15 cellular contexts compared by ENCODE assay signal in the genomic region with DNA sequence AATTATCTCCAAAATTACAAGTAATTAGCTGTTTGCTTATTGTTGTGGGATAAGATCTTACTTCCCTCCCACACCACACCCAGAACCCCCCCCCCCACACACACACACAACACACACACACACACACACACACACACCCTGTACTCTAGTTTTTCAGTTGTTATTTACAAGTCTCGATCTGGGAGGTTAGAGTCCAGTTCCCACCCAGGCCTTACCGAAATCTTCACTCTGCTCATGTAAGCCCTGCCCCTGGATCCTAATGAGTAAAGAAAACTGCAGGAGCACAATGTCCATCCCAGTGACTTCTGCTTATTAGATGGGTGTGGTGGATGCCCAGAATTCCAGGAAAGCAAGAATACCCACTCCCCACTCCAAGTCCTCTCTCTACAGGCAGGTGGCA. TPM values are rescaled to one million over a fixed set of nuclear protein-coding genes. Genes with fewer than 3 reads are reported as not detected.
DNase-seq lines count a peak whose midpoint lies in the region; ATAC-seq and TF ChIP-seq lines count a peak whose summit lies in the region.
"Had no signal": no experiment of that assay in that cellular context is flagged by ENCODE, and none has a peak within 500 bp of the region (broad histone marks: within the 10 kb centered on the region; RNA-seq: fewer than 3 reads in every experiment).

No MANE protein-coding gene starts in this region.

- H3K36me3 ChIP-seq in left ventricle myocardium inferior (no peaks in the 10 kb centered on the region), uterus (no peaks in the 10 kb centered on the region), prostate gland (no peaks in the 10 kb centered on the region)
- H3K36me3 ChIP-seq: adrenal gland had no signal

- H3K9me3 ChIP-seq in left ventricle myocardium inferior (replicated peaks) (no peaks in the 10 kb centered on the region), uterus (no peaks in the 10 kb centered on the region), prostate gland (no peaks in the 10 kb centered on the region)
- H3K9me3 ChIP-seq: adrenal gland had no signal

- H3K9me3 Mint-ChIP-seq in endothelial cell (ENCODE audit: unreplicated experiment) (no peaks in the 10 kb centered on the region), nephron (no peaks in the 10 kb centered on the region)
- no peaks in the 10 kb centered on the region for H3K9me3 Mint-ChIP-seq in activated T-helper 1 cell treated with anti-CD3 and anti-CD28 coated beads, Interleukin-12 subunit alpha, Interleukin-12 subunit beta, Interleukin-2, Interleukin-4 antibody, amounts not matched to agents 30 ng/mL and 10 ng/mL and 1 ng/mL, durations not matched to agents 14 hours and 24 hours and 36 hours
- H3K9me3 Mint-ChIP-seq: activated CD4-positive, alpha-beta T cell treated with anti-CD3 and anti-CD28 coated beads, Interleukin-2, amount 10 ng/mL, durations not matched to agents 24 days and 14 days; activated T-cell treated with anti-CD3 and anti-CD28 coated beads, Interleukin-2, amount 50 U/mL, for 4 hours; T-helper 2 cell treated with Interferon-gamma antibody and Interleukin-4, amounts not matched to agents 5 μg/mL and 100 μg/mL, for 36 hours had no signal

- ATAC-seq in left ventricle myocardium superior (no peak), GM21526 (IDR thresholded peaks at IDR 0.05; ENCODE audit: low FRiP score, unreplicated experiment) (no peak)
- ATAC-seq: activated T-cell treated with anti-CD3 and anti-CD28 coated beads, Interleukin-2, amount 50 U/mL, for 4 hours had no signal

- H3K4me1 Mint-ChIP-seq in endothelial cell (ENCODE audit: unreplicated experiment) = peaks cover 38% of the 10 kb centered on the region
- H3K4me1 Mint-ChIP-seq in nephron = peaks cover 83% of the 10 kb centered on the region
- H3K4me1 Mint-ChIP-seq in activated T-helper 1 cell treated with anti-CD3 and anti-CD28 coated beads, Interleukin-12 subunit alpha, Interleukin-12 subunit beta, Interleukin-2, Interleukin-4 antibody, amounts not matched to agents 30 ng/mL and 10 ng/mL and 1 ng/mL, durations not matched to agents 14 hours and 24 hours and 36 hours (ENCODE audit: low read depth) = no peaks in the 10 kb centered on the region
- H3K4me1 Mint-ChIP-seq: activated CD4-positive, alpha-beta T cell treated with anti-CD3 and anti-CD28 coated beads, Interleukin-2, amount 10 ng/mL, durations not matched to agents 24 days and 14 days had no signal

- H3K27ac ChIP-seq in left ventricle myocardium inferior (replicated peaks) = peak overlapping the region; percentile 88
- H3K27ac ChIP-seq in uterus = peak overlapping the region; percentile 60 to 69
- H3K27ac ChIP-seq in prostate gland = no peak overlapping the region
- H3K27ac ChIP-seq: KMS-11 had no signal

- DNase-seq in left ventricle myocardium inferior = no peak
- no peak for DNase-seq in left ventricle myocardium superior
- DNase-seq in endothelial cell (ENCODE audit: low spot score) = no peak
- DNase-seq in uterus = no peak
- DNase-seq in prostate gland (ENCODE audit: low spot score) = no peak
- DNase-seq in activated T-helper 1 cell treated with anti-CD3 and anti-CD28 coated beads, Interleukin-12 subunit alpha, Interleukin-12 subunit beta, Interleukin-2, Interleukin-4 antibody, amounts not matched to agents 30 ng/mL and 10 ng/mL and 1 ng/mL, durations not matched to agents 14 hours and 24 hours and 36 hours (ENCODE audit: low spot score) = no peak
- DNase-seq: activated CD4-positive, alpha-beta T cell treated with anti-CD3 and anti-CD28 coated beads, Interleukin-2, amount 10 ng/mL, durations not matched to agents 24 days and 14 days; activated T-cell treated with anti-CD3 and anti-CD28 coated beads, Interleukin-2, amount 50 U/mL, for 4 hours; NCI-H1694; NCI-H510A treated with DMSO at 0.1 percent for 48 hours had no signal

- H3K4me3 ChIP-seq in left ventricle myocardium inferior (no peak overlapping the region), uterus (no peak overlapping the region), prostate gland (no peak overlapping the region)
- H3K4me3 ChIP-seq: adrenal gland had no signal

- no peaks in the 10 kb centered on the region for H3K27me3 ChIP-seq in left ventricle myocardium inferior (ENCODE audit: low read depth)
- no peaks in the 10 kb centered on the region for H3K27me3 ChIP-seq in uterus
- no peaks in the 10 kb centered on the region for H3K27me3 ChIP-seq in prostate gland (replicated peaks; ENCODE audit: insufficient read depth)
- H3K27me3 ChIP-seq: adrenal gland had no signal

- H3K27me3 Mint-ChIP-seq in endothelial cell (ENCODE audit: unreplicated experiment) (peaks cover 3% of the 10 kb centered on the region), nephron (ENCODE audit: low read depth) (no peaks in the 10 kb centered on the region)
- H3K27me3 Mint-ChIP-seq in activated T-helper 1 cell treated with anti-CD3 and anti-CD28 coated beads, Interleukin-12 subunit alpha, Interleukin-12 subunit beta, Interleukin-2, Interleukin-4 antibody, amounts not matched to agents 30 ng/mL and 10 ng/mL and 1 ng/mL, durations not matched to agents 14 hours and 24 hours and 36 hours (ENCODE audit: insufficient read depth) = peaks cover 4% of the 10 kb centered on the region

- 84% methylated on average over 2 of the region's 2 CpGs for WGBS in prostate gland

- intact Hi-C loops in left ventricle myocardium inferior (cut with micrococcal nuclease) (no loop called here), left ventricle myocardium superior (cut with micrococcal nuclease) (no loop called here), uterus (cut with DNase I; ENCODE audit: low total_unique reads) (no loop called here), prostate gland (cut with DNase I) (no loop called here)
- intact Hi-C loops in activated T-helper 1 cell treated with anti-CD3 and anti-CD28 coated beads, Interleukin-12 subunit alpha, Interleukin-12 subunit beta, Interleukin-2, Interleukin-4 antibody, amounts not matched to agents 30 ng/mL and 10 ng/mL and 1 ng/mL, durations not matched to agents 14 hours and 24 hours and 36 hours (cut with micrococcal nuclease) = no loop called here

- H3K4me3 Mint-ChIP-seq in endothelial cell (ENCODE audit: unreplicated experiment) (no peak overlapping the region), nephron (peak overlapping the region in 1 of 3 experiments; percentile 9)
- no peak overlapping the region for H3K4me3 Mint-ChIP-seq in activated T-helper 1 cell treated with anti-CD3 and anti-CD28 coated beads, Interleukin-12 subunit alpha, Interleukin-12 subunit beta, Interleukin-2, Interleukin-4 antibody, amounts not matched to agents 30 ng/mL and 10 ng/mL and 1 ng/mL, durations not matched to agents 14 hours and 24 hours and 36 hours
- H3K4me3 Mint-ChIP-seq: activated CD4-positive, alpha-beta T cell treated with anti-CD3 and anti-CD28 coated beads, Interleukin-2, amount 10 ng/mL, durations not matched to agents 24 days and 14 days; activated T-cell treated with anti-CD3 and anti-CD28 coated beads, Interleukin-2, amount 50 U/mL, for 4 hours; T-helper 2 cell treated with Interferon-gamma antibody and Interleukin-4, amounts not matched to agents 5 μg/mL and 100 μg/mL, for 36 hours had no signal

- H3K4me1 ChIP-seq in left ventricle myocardium inferior (peaks cover 98% of the 10 kb centered on the region), uterus (peaks cover 0 to 5% of the 10 kb centered on the region in 2 donors), prostate gland (replicated peaks) (no peaks in the 10 kb centered on the region)

- TF ChIP-seq POLR2A in uterus (IDR thresholded peaks at IDR 0.05) (no peak), prostate gland (IDR thresholded peaks at IDR 0.05) (no peak)

- H3K27ac Mint-ChIP-seq in endothelial cell (ENCODE audit: unreplicated experiment) (peak overlapping the region; percentile 44), nephron (peak overlapping the region; percentile 34 to 83 (median 72))
- no peak overlapping the region for H3K27ac Mint-ChIP-seq in activated T-helper 1 cell treated with anti-CD3 and anti-CD28 coated beads, Interleukin-12 subunit alpha, Interleukin-12 subunit beta, Interleukin-2, Interleukin-4 antibody, amounts not matched to agents 30 ng/mL and 10 ng/mL and 1 ng/mL, durations not matched to agents 14 hours and 24 hours and 36 hours
- H3K27ac Mint-ChIP-seq: activated CD4-positive, alpha-beta T cell treated with anti-CD3 and anti-CD28 coated beads, Interleukin-2, amount 10 ng/mL, durations not matched to agents 24 days and 14 days; T-helper 2 cell treated with Interferon-gamma antibody and Interleukin-4, amounts not matched to agents 5 μg/mL and 100 μg/mL, for 36 hours had no signal

- H3K36me3 Mint-ChIP-seq in endothelial cell (ENCODE audit: low read depth, unreplicated experiment) (no peaks in the 10 kb centered on the region), nephron (ENCODE audit: low read depth) (no peaks in the 10 kb centered on the region)
- H3K36me3 Mint-ChIP-seq in activated T-helper 1 cell treated with anti-CD3 and anti-CD28 coated beads, Interleukin-12 subunit alpha, Interleukin-12 subunit beta, Interleukin-2, Interleukin-4 antibody, amounts not matched to agents 30 ng/mL and 10 ng/mL and 1 ng/mL, durations not matched to agents 14 hours and 24 hours and 36 hours (ENCODE audit: low read depth) = no peaks in the 10 kb centered on the region

- TF ChIP-seq CTCF in left ventricle myocardium inferior (IDR thresholded peaks at IDR 0.05; ENCODE audit: borderline replicate concordance) (no peak), endothelial cell (IDR thresholded peaks at IDR 0.05; ENCODE audit: unreplicated experiment) (no peak), nephron (IDR thresholded peaks at IDR 0.05; ENCODE audit: unreplicated experiment in 3 of 3) (no peak), uterus (IDR thresholded peaks at IDR 0.05) (no peak), prostate gland (IDR thresholded peaks at IDR 0.05) (no peak)

RNA-seq across cellular contexts. Expression of gene STARD13, which starts 23.0 kb away (rescaled TPM):
- total RNA-seq in left ventricle myocardium inferior (29.9 TPM), left ventricle myocardium superior (41.1 TPM), endothelial cell (ENCODE audit: unreplicated experiment) (63.8 TPM), uterus (10 to 100 TPM; 36.8 to 65.6 (median 46.0) TPM), prostate gland (10 to 100 TPM; 27.4 to 31.1 TPM)
- total RNA-seq in activated T-helper 1 cell treated with anti-CD3 and anti-CD28 coated beads, Interleukin-12 subunit alpha, Interleukin-12 subunit beta, Interleukin-2, Interleukin-4 antibody, amounts not matched to agents 30 ng/mL and 10 ng/mL and 1 ng/mL, durations not matched to agents 14 hours and 24 hours and 36 hours = 6.9 and 7.2 TPM in 2 replicates

Comparison
In these comparisons a context has a peak if more than half of its experiments do, and no peak if none do; other contexts are left out.
1. H3K27ac ChIP-seq: peak in left ventricle myocardium inferior (single experiment) and uterus (2 of 2); none in prostate gland (0 of 2).